ENCODE assay signal across 10 cellular contexts in genomic region chr2:160381425-160381951, GRCh38.
A peak's percentile ranks its signal among the peaks of the same experiment; 100 is the strongest.
DNase-seq lines count a peak whose midpoint lies in the region; ATAC-seq and TF ChIP-seq lines count a peak whose summit lies in the region.
"Had no signal": no experiment of that assay in that cellular context is flagged by ENCODE, and none has a peak within 500 bp of the region (broad histone marks: within the 10 kb centered on the region; RNA-seq: fewer than 3 reads in every experiment).

No MANE protein-coding gene starts in this region.

- H3K9me2 ChIP-seq in PC-9 (ENCODE audit: insufficient read depth): no peaks in the 10 kb centered on the region

- H3K27me3 Mint-ChIP-seq in CD14-positive monocyte (ENCODE audit: low read depth in 3 of 3): no peaks in the 10 kb centered on the region

- CTCF ChIA-PET in PC-9 (lab: Charles Lee): no interaction called here

- H3K9me3 ChIP-seq in PC-9 (ENCODE audit: insufficient read depth, low read depth): no peaks in the 10 kb centered on the region
- no peaks in the 10 kb centered on the region for H3K9me3 ChIP-seq in fibroblast of lung (ENCODE audit: control insufficient read depth, insufficient read depth, low read depth, low read length)
- no peaks in the 10 kb centered on the region for H3K9me3 ChIP-seq in osteoblast (ENCODE audit: low read depth, low read length)

- H3K36me3 ChIP-seq in PC-9 (ENCODE audit: low read depth) (no peaks in the 10 kb centered on the region), fibroblast of lung (ENCODE audit: control insufficient read depth, insufficient read depth, low read length) (no peaks in the 10 kb centered on the region), osteoblast (ENCODE audit: insufficient read depth, low read length) (no peaks in the 10 kb centered on the region)

- no peak for TF ChIP-seq CTCF in CD14-positive monocyte (IDR thresholded peaks at IDR 0.05)
- TF ChIP-seq CTCF in PC-9 (conservative IDR thresholded peaks at IDR 0.05): no peak
- no peak for TF ChIP-seq CTCF in fibroblast of lung (conservative IDR thresholded peaks at IDR 0.05 in 1 of 2, IDR thresholded peaks at IDR 0.05 in 1 of 2; ENCODE audit: low read depth in 1 of 2, low read length in 2 of 2)
- no peak for TF ChIP-seq CTCF in osteoblast (IDR thresholded peaks at IDR 0.05; ENCODE audit: extremely low read depth, low read depth, low read length)

- no peaks in the 10 kb centered on the region for H3K9me3 Mint-ChIP-seq in CD14-positive monocyte
- H3K9me3 Mint-ChIP-seq: endodermal cell had no signal

- H3K4me1 ChIP-seq in PC-9 (replicated peaks; ENCODE audit: insufficient read depth): peaks cover 16% of the 10 kb centered on the region
- H3K4me1 ChIP-seq in fibroblast of lung (ENCODE audit: control insufficient read depth, extremely low read depth, insufficient read depth, low read length): peaks cover 26% of the 10 kb centered on the region
- H3K4me1 ChIP-seq in osteoblast (ENCODE audit: insufficient read depth, low read length): peaks cover 55% of the 10 kb centered on the region

- no peak for DNase-seq in CD14-positive monocyte (ENCODE audit: low spot score)
- no peak for DNase-seq in PC-9
- DNase-seq in fibroblast of lung (ENCODE audit: low read depth in 2 of 2): peak; percentile 68 to 72
- DNase-seq in osteoblast (ENCODE audit: insufficient read length, low spot score, missing footprints): no peak
- no peak for DNase-seq in stimulated activated CD4-positive, alpha-beta T cell treated with anti-CD3 and anti-CD28 coated beads, Interleukin-2, amount 100 ng/mL, for 24 hours
- DNase-seq in stimulated activated CD4-positive, alpha-beta T cell treated with anti-CD3 and anti-CD28 coated beads, Interleukin-4, amount 100 ng/mL, for 24 hours: no peak
- DNase-seq: activated CD4-positive, alpha-beta T cell treated with anti-CD3 and anti-CD28 coated beads, Interleukin-2, amount 50 U/mL, for 48 hours; endodermal cell had no signal

- H2AFZ ChIP-seq in PC-9: no peak overlapping the region
- H2AFZ ChIP-seq in fibroblast of lung (ENCODE audit: low read length): no peak overlapping the region
- no peak overlapping the region for H2AFZ ChIP-seq in osteoblast (ENCODE audit: low read length)

- peaks cover 5% of the 10 kb centered on the region; the same call in 1 of the 2 replicates for H3F3A ChIP-seq in PC-9 (ENCODE audit: insufficient read depth, low read depth)

- H3K4me2 ChIP-seq in PC-9: no peak overlapping the region
- peak overlapping the region; percentile 17 for H3K4me2 ChIP-seq in fibroblast of lung (ENCODE audit: extremely low read depth, insufficient read depth, low read length)
- H3K4me2 ChIP-seq in osteoblast (ENCODE audit: insufficient read depth, low read length): peak overlapping the region; percentile 41

- H3K27ac Mint-ChIP-seq in CD14-positive monocyte: peak overlapping the region; percentile 85 to 97 (median 95)
- H3K27ac Mint-ChIP-seq: endodermal cell had no signal

- intact Hi-C loops in CD14-positive monocyte (cut with micrococcal nuclease) (no loop called here), PC-9 (cut with micrococcal nuclease; ENCODE audit: unreplicated experiment) (no loop called here)

- H4K20me1 ChIP-seq in PC-9 (ENCODE audit: insufficient read depth): peaks cover 3% of the 10 kb centered on the region
- no peaks in the 10 kb centered on the region for H4K20me1 ChIP-seq in fibroblast of lung (ENCODE audit: control insufficient read depth, extremely low read depth, insufficient read depth, low read length)
- peaks cover 2% of the 10 kb centered on the region for H4K20me1 ChIP-seq in osteoblast (ENCODE audit: insufficient read depth, low read length)

- BruUV-seq in PC-9 (replicated peaks; lab: Mats Ljungman, UMichigan): no TSS peak

- peaks cover 4 to 7% of the 10 kb centered on the region in 2 donors for H3K36me3 Mint-ChIP-seq in CD14-positive monocyte

- H3K4me1 Mint-ChIP-seq in CD14-positive monocyte: peaks cover 82% of the 10 kb centered on the region

- POLR2A ChIA-PET in PC-9 (lab: Charles Lee; ENCODE audit: unreplicated experiment): no interaction called here

- H3K27me3 ChIP-seq in PC-9 (ENCODE audit: insufficient read depth, low read depth) (no peaks in the 10 kb centered on the region), fibroblast of lung (ENCODE audit: control insufficient read depth, insufficient read depth, low read length) (no peaks in the 10 kb centered on the region), osteoblast (ENCODE audit: insufficient read depth, low read length) (no peaks in the 10 kb centered on the region)

- ATAC-seq in HG03520 (IDR thresholded peaks at IDR 0.05; ENCODE audit: unreplicated experiment): no peak
- no peak for ATAC-seq in GM21528 (IDR thresholded peaks at IDR 0.05; ENCODE audit: low FRiP score, unreplicated experiment)

- peak overlapping the region; percentile 34 to 72 for H3K4me3 Mint-ChIP-seq in CD14-positive monocyte
- H3K4me3 Mint-ChIP-seq: endodermal cell had no signal

- H3K9ac ChIP-seq in fibroblast of lung (ENCODE audit: insufficient read depth, low read length): no peak overlapping the region

- H3K4me3 ChIP-seq in PC-9: no peak overlapping the region
- H3K4me3 ChIP-seq in fibroblast of lung (replicated peaks in 1 of 4; ENCODE audit: control extremely low read depth in 1 of 4, insufficient read depth in 1 of 4, low read depth in 3 of 4, low read length in 4 of 4): no peak overlapping the region
- H3K4me3 ChIP-seq in osteoblast (ENCODE audit: insufficient read depth, low read length): no peak overlapping the region

- H3K27ac ChIP-seq in PC-9 (peak overlapping the region; percentile 32; the same call in 1 of the 2 replicates), fibroblast of lung (ENCODE audit: insufficient read depth, low read length) (peak overlapping the region; percentile 87), osteoblast (ENCODE audit: low read depth, low read length) (peak overlapping the region; percentile 89)

- H3K79me2 ChIP-seq in PC-9 (ENCODE audit: low read depth): peaks cover 86% of the 10 kb centered on the region
- peaks cover 95% of the 10 kb centered on the region for H3K79me2 ChIP-seq in fibroblast of lung (ENCODE audit: control insufficient read depth, insufficient read depth, low read length)
- peaks cover 97% of the 10 kb centered on the region for H3K79me2 ChIP-seq in osteoblast (ENCODE audit: insufficient read depth, low read length)

Comparison
In these comparisons a context has a peak if more than half of its experiments do, and no peak if none do; other contexts are left out.
1. DNase-seq: peak in fibroblast of lung (2 of 2); none in CD14-positive monocyte (single experiment), PC-9 (0 of 2), osteoblast (single experiment), stimulated activated CD4-positive, alpha-beta T cell treated with anti-CD3 and anti-CD28 coated beads, Interleukin-2, amount 100 ng/mL, for 24 hours (0 of 2) and stimulated activated CD4-positive, alpha-beta T cell treated with anti-CD3 and anti-CD28 coated beads, Interleukin-4, amount 100 ng/mL, for 24 hours (single experiment).
2. H3K27ac ChIP-seq: peak in every context shown above with its lines; median percentile 89 in osteoblast; 87 in fibroblast of lung; 32 in PC-9.